ENCODE assay signal across 23 cellular contexts in the genomic region with DNA sequence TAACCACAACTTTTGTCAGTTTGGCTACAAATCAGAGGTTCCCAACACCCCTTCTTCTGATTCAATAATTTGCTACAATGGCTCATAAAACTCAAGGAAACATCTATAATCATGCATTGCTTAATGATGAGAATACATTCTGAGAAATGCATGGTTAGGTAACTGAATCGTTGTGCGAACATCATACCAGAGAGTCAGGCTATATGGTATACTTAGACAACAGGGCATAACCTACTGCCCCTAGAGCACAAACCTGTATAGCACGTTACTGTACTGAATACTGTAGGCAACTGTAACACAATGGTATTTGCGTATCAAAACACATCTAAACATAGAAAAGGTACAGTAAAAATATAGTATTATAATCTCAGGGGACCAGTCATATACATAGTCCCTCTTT.
"Had no signal": no experiment of that assay in that cellular context is flagged by ENCODE, and none has a peak within 500 bp of the region (broad histone marks: within the 10 kb centered on the region; RNA-seq: fewer than 3 reads in every experiment).

No MANE protein-coding gene starts in this region.

- H3K9me3 Mint-ChIP-seq: activated naive CD4-positive, alpha-beta T cell treated with anti-CD3 and anti-CD28 coated beads, Interleukin-2, amount 10 ng/mL, durations not matched to agents 7 days and 5 days; activated naive CD8-positive, alpha-beta T cell treated with anti-CD3 and anti-CD28 coated beads, Interleukin-2, amount 10 ng/mL, durations not matched to agents 7 days and 5 days; natural killer cell treated with Interleukin-12 subunit alpha and Interleukin-12 subunit beta and Interleukin-15 and Interleukin-18, amount 100 ng/mL, for 72 hours; stimulated activated naive B cell treated with anti-CD40 and anti-IgM and Interleukin-4, amounts not matched to agents 10 μg/mL and 1 μg/mL and 100 μg/mL, for 72 hours; T-helper 2 cell treated with Interferon-gamma antibody and Interleukin-4, amounts not matched to agents 5 μg/mL and 100 μg/mL, for 36 hours had no signal

- H3K36me3 ChIP-seq: brain microvascular endothelial cell, right atrium auricular region had no signal

- H3K36me3 Mint-ChIP-seq: natural killer cell treated with Interleukin-12 subunit alpha and Interleukin-12 subunit beta and Interleukin-15 and Interleukin-18, amount 100 ng/mL, for 72 hours had no signal

- H3K9me3 ChIP-seq: mucosa of descending colon, right atrium auricular region, tibial nerve had no signal

- FAIRE-seq: astrocyte had no signal

- H3K27me3 Mint-ChIP-seq: activated naive CD4-positive, alpha-beta T cell treated with anti-CD3 and anti-CD28 coated beads, Interleukin-2, amount 10 ng/mL, durations not matched to agents 7 days and 5 days; activated naive CD8-positive, alpha-beta T cell treated with anti-CD3 and anti-CD28 coated beads, Interleukin-2, amount 10 ng/mL, durations not matched to agents 7 days and 5 days; natural killer cell treated with Interleukin-12 subunit alpha and Interleukin-12 subunit beta and Interleukin-15 and Interleukin-18, amount 100 ng/mL, for 72 hours; stimulated activated naive B cell treated with anti-CD40 and anti-IgM and Interleukin-4, amounts not matched to agents 10 μg/mL and 1 μg/mL and 100 μg/mL, for 72 hours had no signal

- H3K27me3 ChIP-seq: brain microvascular endothelial cell, foreskin keratinocyte, heart right ventricle, right atrium auricular region, tibial nerve had no signal

- H3K27ac Mint-ChIP-seq: activated naive CD4-positive, alpha-beta T cell treated with anti-CD3 and anti-CD28 coated beads, Interleukin-2, amount 10 ng/mL, durations not matched to agents 7 days and 5 days; natural killer cell treated with Interleukin-12 subunit alpha and Interleukin-12 subunit beta and Interleukin-15 and Interleukin-18, amount 100 ng/mL, for 72 hours; stimulated activated naive B cell treated with anti-CD40 and anti-IgM and Interleukin-4, amounts not matched to agents 10 μg/mL and 1 μg/mL and 100 μg/mL, for 72 hours; T-helper 2 cell treated with Interferon-gamma antibody and Interleukin-4, amounts not matched to agents 5 μg/mL and 100 μg/mL, for 36 hours had no signal

- H3K27ac ChIP-seq: brain microvascular endothelial cell, foreskin keratinocyte, heart right ventricle, right atrium auricular region, tibial nerve had no signal

- DNase-seq: activated CD4-positive, alpha-beta T cell treated with anti-CD3 and anti-CD28 coated beads for 4 hours; activated CD4-positive, alpha-beta T cell treated with anti-CD3 and anti-CD28 coated beads, Interleukin-2, amount 50 U/mL, for 48 hours; activated CD4-positive, CD25-positive, alpha-beta regulatory T cell; activated CD8-positive, alpha-beta memory T cell treated with anti-CD3 and anti-CD28 coated beads for 24 hours; activated effector memory CD4-positive, alpha-beta T cell treated with anti-CD3 and anti-CD28 coated beads, Interleukin-2, amount 50 U/mL, for 16 hours; activated naive CD4-positive, alpha-beta T cell treated with anti-CD3 and anti-CD28 coated beads, Interleukin-2, amount 10 ng/mL, durations not matched to agents 7 days and 5 days; activated naive CD8-positive, alpha-beta T cell treated with anti-CD3 and anti-CD28 coated beads, Interleukin-2, amount 10 ng/mL, durations not matched to agents 7 days and 5 days; amniotic stem cell; brain microvascular endothelial cell; cortex of kidney; foreskin keratinocyte; heart right ventricle; left ventricle myocardium superior; mucosa of descending colon; stimulated activated CD4-positive, alpha-beta T cell treated with anti-CD3 and anti-CD28 coated beads, Interleukin-15, amount 100 ng/mL, for 24 hours; stimulated activated CD4-positive, alpha-beta T cell treated with anti-CD3 and anti-CD28 coated beads, Interleukin-2, amount 100 ng/mL, for 24 hours; stimulated activated naive B cell treated with anti-CD40 and anti-IgM and Interleukin-4, amounts not matched to agents 10 μg/mL and 1 μg/mL and 100 μg/mL, for 72 hours had no signal

- H3K4me1 ChIP-seq: foreskin keratinocyte, right atrium auricular region had no signal

- H3K4me3 Mint-ChIP-seq: activated naive CD4-positive, alpha-beta T cell treated with anti-CD3 and anti-CD28 coated beads, Interleukin-2, amount 10 ng/mL, durations not matched to agents 7 days and 5 days; activated naive CD8-positive, alpha-beta T cell treated with anti-CD3 and anti-CD28 coated beads, Interleukin-2, amount 10 ng/mL, durations not matched to agents 7 days and 5 days; natural killer cell treated with Interleukin-12 subunit alpha and Interleukin-12 subunit beta and Interleukin-15 and Interleukin-18, amount 100 ng/mL, for 72 hours; stimulated activated naive B cell treated with anti-CD40 and anti-IgM and Interleukin-4, amounts not matched to agents 10 μg/mL and 1 μg/mL and 100 μg/mL, for 72 hours; T-helper 2 cell treated with Interferon-gamma antibody and Interleukin-4, amounts not matched to agents 5 μg/mL and 100 μg/mL, for 36 hours had no signal

- ATAC-seq: esophagus mucosa; foreskin keratinocyte; heart right ventricle; left ventricle myocardium superior; mucosa of descending colon; natural killer cell treated with Interleukin-12 subunit alpha and Interleukin-12 subunit beta and Interleukin-15 and Interleukin-18, amount 100 ng/mL, for 72 hours; stimulated activated naive B cell treated with anti-CD40 and anti-IgM and Interleukin-4, amounts not matched to agents 10 μg/mL and 1 μg/mL and 100 μg/mL, for 72 hours had no signal

- H3K4me3 ChIP-seq: heart right ventricle, mucosa of descending colon, right atrium auricular region, tibial nerve had no signal
